32 cellular contexts compared by ENCODE assay signal in the genomic region with DNA sequence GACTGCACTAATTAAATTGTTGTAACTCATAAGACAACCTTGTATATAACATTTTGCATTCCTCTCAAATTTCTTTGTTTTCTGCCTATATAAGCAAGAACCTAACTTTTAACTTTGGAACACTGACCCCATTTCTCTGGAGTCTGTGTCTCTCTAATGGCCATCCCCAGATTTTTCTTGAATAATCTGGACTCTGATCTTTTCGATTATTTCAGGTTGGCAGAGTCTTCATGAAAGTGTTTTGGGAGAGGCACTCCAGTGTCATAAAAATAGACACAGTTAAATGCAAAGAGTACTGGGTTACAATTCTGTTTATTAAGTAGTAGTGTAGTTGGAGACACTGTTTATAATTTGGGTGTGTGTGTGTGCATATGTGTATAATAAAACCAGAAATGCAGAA.
DNase-seq lines count a peak whose midpoint lies in the region; ATAC-seq, FAIRE-seq and TF ChIP-seq lines count a peak whose summit lies in the region.
"Had no signal": no experiment of that assay in that cellular context is flagged by ENCODE, and none has a peak within 500 bp of the region (broad histone marks: within the 10 kb centered on the region; RNA-seq: fewer than 3 reads in every experiment).

No MANE protein-coding gene starts in this region.

- no peaks in the 10 kb centered on the region for H3K79me2 ChIP-seq in HepG2 (ENCODE audit: insufficient read depth, low read length)

- no peak for TF ChIP-seq EP300 in HepG2 (IDR thresholded peaks at IDR 0.05; ENCODE audit: low read depth in 2 of 2, low read length in 2 of 2)
- TF ChIP-seq EP300 in HepG2 (CRISPR knock-in tag; IDR thresholded peaks at IDR 0.05; ENCODE audit: borderline replicate concordance): no peak

- BruUV-seq in HepG2 (replicated peaks; lab: Mats Ljungman, UMichigan): no TSS peak

- no peak for TF ChIP-seq CTCF in right lobe of liver (IDR thresholded peaks at IDR 0.05)
- no peak for TF ChIP-seq CTCF in HepG2 (CRISPR knock-in tag; IDR thresholded peaks at IDR 0.05)
- TF ChIP-seq CTCF in D721Med (IDR thresholded peaks at IDR 0.05; ENCODE audit: insufficient read depth, missing control alignments): no peak
- no peak for TF ChIP-seq CTCF in lower lobe of right lung (IDR thresholded peaks at IDR 0.05)

- H3K27me3 ChIP-seq in right lobe of liver (no peaks in the 10 kb centered on the region), HepG2 (ENCODE audit: control insufficient read depth in 1 of 2, insufficient read depth in 2 of 2, low read length in 2 of 2) (no peaks in the 10 kb centered on the region), lower lobe of right lung (ENCODE audit: low read depth) (no peaks in the 10 kb centered on the region)
- H3K27me3 ChIP-seq: BE2C; BLaER1; BLaER1 treated with 17β-estradiol and CSF1 and Interleukin-3, amounts not matched to agents 10 nM and 100 nM had no signal

- no peaks in the 10 kb centered on the region for H3K36me3 ChIP-seq in right lobe of liver
- H3K36me3 ChIP-seq in HepG2 (replicated peaks in 1 of 2; ENCODE audit: control insufficient read depth in 1 of 2, insufficient read depth in 2 of 2, low read length in 2 of 2): no peaks in the 10 kb centered on the region
- H3K36me3 ChIP-seq in lower lobe of right lung: no peaks in the 10 kb centered on the region
- H3K36me3 ChIP-seq: BE2C; BLaER1; BLaER1 treated with 17β-estradiol and CSF1 and Interleukin-3, amounts not matched to agents 10 nM and 100 nM had no signal

- POLR2A ChIA-PET in HepG2 (lab: Yijun Ruan, JAX): no interaction called here

- no peak overlapping the region for H2AFZ ChIP-seq in HepG2 (ENCODE audit: low read length)

- H3K9ac ChIP-seq in HepG2 (ENCODE audit: insufficient read depth, low read depth, low read length): no peak overlapping the region
- H3K9ac ChIP-seq: BLaER1; BLaER1 treated with 17β-estradiol and CSF1 and Interleukin-3, amounts not matched to agents 10 nM and 100 nM had no signal

- no peaks in the 10 kb centered on the region for H3K9me3 ChIP-seq in right lobe of liver
- no peaks in the 10 kb centered on the region for H3K9me3 ChIP-seq in HepG2 (ENCODE audit: low read length)
- H3K9me3 ChIP-seq in lower lobe of right lung: no peaks in the 10 kb centered on the region
- H3K9me3 ChIP-seq: A549; BE2C; BLaER1; BLaER1 treated with 17β-estradiol and CSF1 and Interleukin-3, amounts not matched to agents 10 nM and 100 nM; Caco-2 had no signal

- FAIRE-seq in HepG2 (lab: Jason Lieb, UNC) (no peak), D721Med (lab: Jason Lieb, UNC) (peak; percentile 41)
- FAIRE-seq: A204.1, A549 had no signal

- H3K4me3 ChIP-seq in right lobe of liver: no peak overlapping the region
- H3K4me3 ChIP-seq in HepG2 (replicated peaks in 1 of 3; ENCODE audit: insufficient read depth in 1 of 3, low read depth in 2 of 3, low read length in 3 of 3): no peak overlapping the region
- no peak overlapping the region for H3K4me3 ChIP-seq in lower lobe of right lung
- H3K4me3 ChIP-seq: A549; BLaER1; BLaER1 treated with 17β-estradiol and CSF1 and Interleukin-3, amounts not matched to agents 10 nM and 100 nM had no signal

- no peak overlapping the region for H3K4me2 ChIP-seq in HepG2 (ENCODE audit: low read depth, low read length)
- H3K4me2 ChIP-seq: A549; BLaER1; BLaER1 treated with 17β-estradiol and CSF1 and Interleukin-3, amounts not matched to agents 10 nM and 100 nM had no signal

- no peak for TF ChIP-seq RAD21 in HepG2 (CRISPR knock-in tag; IDR thresholded peaks at IDR 0.05)

- H3K27ac ChIP-seq in right lobe of liver: no peak overlapping the region
- no peak overlapping the region for H3K27ac ChIP-seq in HepG2 (ENCODE audit: extremely low read length, insufficient read depth, low read length)
- H3K27ac ChIP-seq in lower lobe of right lung: no peak overlapping the region
- H3K27ac ChIP-seq: 22Rv1; A549; BLaER1; BLaER1 treated with 17β-estradiol and CSF1 and Interleukin-3, amounts not matched to agents 10 nM and 100 nM; C4-2B had no signal

- 23% methylated on average over 1 of the region's 1 CpG for WGBS in right lobe of liver (ENCODE audit: insufficient coverage, low coverage, low lambda C conversion rate, missing lambda C conversion rate)
- WGBS in HepG2 (ENCODE audit: low lambda C conversion rate): 0% methylated on average over 1 of the region's 1 CpG

- ATAC-seq in right lobe of liver (peak; percentile 24 to 80 (median 42)), HepG2 (no peak), left lobe of liver (peak; percentile 86), lower lobe of right lung (no peak)
- ATAC-seq: A549; CD8-positive, alpha-beta T cell had no signal

- intact Hi-C loops in right lobe of liver (cut with DNase I): no loop called here
- intact Hi-C loops in HepG2 (cut with micrococcal nuclease; ENCODE audit: unreplicated experiment): no loop called here
- intact Hi-C loops in lower lobe of right lung (cut with DNase I): no loop called here

- H4K20me1 ChIP-seq in HepG2 (ENCODE audit: insufficient read depth, low read length): no peaks in the 10 kb centered on the region
- H4K20me1 ChIP-seq: BLaER1; BLaER1 treated with 17β-estradiol and CSF1 and Interleukin-3, amounts not matched to agents 10 nM and 100 nM had no signal

- in situ Hi-C loops in HepG2 (cut with HindIII; ENCODE audit: extremely low pct_ligation_motif_present, low pct_unique_long_range_greater_than_20kb): no loop called here

- TF ChIP-seq POLR2A in right lobe of liver (IDR thresholded peaks at IDR 0.05) (no peak), HepG2 (IDR thresholded peaks at IDR 0.05; ENCODE audit: insufficient read depth in 1 of 2, low read depth in 2 of 2, low read length in 2 of 2) (no peak)

- DNase-seq in right lobe of liver: no peak
- DNase-seq in HepG2 (ENCODE audit: low spot score): no peak
- DNase-seq in D721Med (ENCODE audit: insufficient read length, low spot score): no peak
- DNase-seq in left lobe of liver (ENCODE audit: low spot score): no peak
- DNase-seq in globus pallidus (ENCODE audit: low spot score): no peak
- DNase-seq in lower lobe of right lung: no peak
- DNase-seq: 8988T; ACHN; AML-193; BE2C; C1 segment of cervical spinal cord; Caco-2; Calu3; CD4-positive, alpha-beta memory T cell; CD4-positive, alpha-beta T cell; CD4-positive, CD25-positive, alpha-beta regulatory T cell; CD8-positive, alpha-beta memory T cell; CD8-positive, alpha-beta T cell; COR-L47; DMS 273 treated with DMSO at 0.1 percent for 48 hours; DMS153; DMS53; DMS79; DMS79 treated with DMSO at 0.1 percent for 48 hours; DND-41; EL had no signal

- H3K4me1 ChIP-seq in right lobe of liver (peaks cover 0 to 4% (median 0%) of the 10 kb centered on the region in 4 donors), HepG2 (ENCODE audit: insufficient read depth, low read length) (no peaks in the 10 kb centered on the region), lower lobe of right lung (no peaks in the 10 kb centered on the region)
- H3K4me1 ChIP-seq: A549, BE2C, BLaER1, Caco-2 had no signal

- CTCF ChIA-PET in HepG2 (lab: Yijun Ruan, JAX; ENCODE audit: low intra/inter-chr PET ratio, low total read pairs): no interaction called here

TF ChIP-seq in HepG2, 621 proteins besides CTCF, POLR2A, EP300 and RAD21:
- TF ChIP-seq, protein P1, sequence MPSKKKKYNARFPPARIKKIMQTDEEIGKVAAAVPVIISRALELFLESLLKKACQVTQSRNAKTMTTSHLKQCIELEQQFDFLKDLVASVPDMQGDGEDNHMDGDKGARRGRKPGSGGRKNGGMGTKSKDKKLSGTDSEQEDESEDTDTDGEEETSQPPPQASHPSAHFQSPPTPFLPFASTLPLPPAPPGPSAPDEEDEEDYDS (CRISPR knock-in tag; IDR thresholded peaks at IDR 0.05): no peak
- TF ChIP-seq EHMT2 (IDR thresholded peaks at IDR 0.05; ENCODE audit: borderline replicate concordance, low read depth, low read length): no peak

Comparison
In these comparisons a context has a peak if more than half of its experiments do, and no peak if none do; other contexts are left out.
1. ATAC-seq: peak in right lobe of liver (4 of 4) and left lobe of liver (single experiment); none in HepG2 (single experiment) and lower lobe of right lung (0 of 2).